ENCODE assay signal across 1 cellular context in the genomic region with DNA sequence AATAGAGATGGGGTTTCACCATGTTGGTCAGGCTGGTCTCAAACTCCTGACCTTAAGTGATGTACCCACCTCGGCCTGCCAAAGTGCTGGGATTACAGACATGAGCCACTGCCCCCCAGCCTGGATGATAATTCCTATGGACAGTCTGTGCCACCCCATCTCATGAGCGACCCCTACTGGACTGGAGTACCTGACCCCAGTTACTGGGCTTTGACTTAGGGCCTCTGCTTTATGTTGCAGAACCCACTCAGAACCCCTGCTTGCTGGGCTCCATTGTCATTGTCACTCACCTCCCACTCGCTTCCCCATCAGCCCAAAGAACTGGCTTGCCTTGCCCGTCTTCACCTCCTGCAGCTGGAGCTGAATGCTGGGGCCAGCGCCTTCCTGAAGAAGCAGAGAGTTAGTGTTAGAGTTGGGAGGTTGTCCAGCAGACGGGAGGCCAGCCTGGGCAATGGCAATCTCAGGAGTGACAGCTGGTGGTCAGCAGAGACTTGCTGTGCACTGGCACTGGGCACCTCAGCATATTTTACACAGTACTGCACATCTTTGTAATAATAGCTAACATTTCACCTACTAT.
TF ChIP-seq lines count a peak whose summit lies in the region.

No MANE protein-coding gene starts in this region.

TF ChIP-seq in GM12878, 131 proteins besides CTCF, POLR2A, EP300 and RAD21:
- TF ChIP-seq FOXK2 (IDR thresholded peaks at IDR 0.05) (no peak), TCF3 (IDR thresholded peaks at IDR 0.05; ENCODE audit: borderline replicate concordance, insufficient read depth, low read depth, low read length) (no peak), SUPT20H (IDR thresholded peaks at IDR 0.05; ENCODE audit: borderline replicate concordance, control insufficient read depth, low read depth, low read length) (no peak), MXI1 (IDR thresholded peaks at IDR 0.05; ENCODE audit: low read depth, low read length) (no peak), JUND (IDR thresholded peaks at IDR 0.05; ENCODE audit: low read depth, low read length) (no peak), ZNF207 (IDR thresholded peaks at IDR 0.05; ENCODE audit: borderline replicate concordance) (no peak), MTA2 (IDR thresholded peaks at IDR 0.05; ENCODE audit: low read depth) (no peak), PAX5 (IDR thresholded peaks at IDR 0.05; ENCODE audit: borderline replicate concordance, low read depth, low read length) (no peak), MTA3 (IDR thresholded peaks at IDR 0.05; ENCODE audit: borderline replicate concordance, low read length) (no peak), STAT3 (IDR thresholded peaks at IDR 0.05; ENCODE audit: low read depth, low read length) (no peak), NFIC (IDR thresholded peaks at IDR 0.05; ENCODE audit: low read depth, low read length) (no peak), RCOR1 (conservative IDR thresholded peaks at IDR 0.05; ENCODE audit: low read depth, low read length) (no peak), ZZZ3 (IDR thresholded peaks at IDR 0.05; ENCODE audit: control insufficient read depth, insufficient read length, low read depth) (no peak), FOS (IDR thresholded peaks at IDR 0.05; ENCODE audit: borderline replicate concordance, extremely low read depth, insufficient read length) (no peak), ZNF24 (IDR thresholded peaks at IDR 0.05) (no peak), IKZF2 (IDR thresholded peaks at IDR 0.05) (no peak), CREM (IDR thresholded peaks at IDR 0.05; ENCODE audit: low read depth) (no peak), YY1 (IDR thresholded peaks at IDR 0.05; ENCODE audit: low read depth, low read length) (no peak)
- TF ChIP-seq, protein P1, sequence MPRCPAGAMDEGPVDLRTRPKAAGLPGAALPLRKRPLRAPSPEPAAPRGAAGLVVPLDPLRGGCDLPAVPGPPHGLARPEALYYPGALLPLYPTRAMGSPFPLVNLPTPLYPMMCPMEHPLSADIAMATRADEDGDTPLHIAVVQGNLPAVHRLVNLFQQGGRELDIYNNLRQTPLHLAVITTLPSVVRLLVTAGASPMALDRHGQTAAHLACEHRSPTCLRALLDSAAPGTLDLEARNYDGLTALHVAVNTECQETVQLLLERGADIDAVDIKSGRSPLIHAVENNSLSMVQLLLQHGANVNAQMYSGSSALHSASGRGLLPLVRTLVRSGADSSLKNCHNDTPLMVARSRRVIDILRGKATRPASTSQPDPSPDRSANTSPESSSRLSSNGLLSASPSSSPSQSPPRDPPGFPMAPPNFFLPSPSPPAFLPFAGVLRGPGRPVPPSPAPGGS (IDR thresholded peaks at IDR 0.05; ENCODE audit: borderline replicate concordance, insufficient read depth, low read depth, low read length, poor library complexity, severe bottlenecking) = no peak
- TF ChIP-seq, protein P2, sequence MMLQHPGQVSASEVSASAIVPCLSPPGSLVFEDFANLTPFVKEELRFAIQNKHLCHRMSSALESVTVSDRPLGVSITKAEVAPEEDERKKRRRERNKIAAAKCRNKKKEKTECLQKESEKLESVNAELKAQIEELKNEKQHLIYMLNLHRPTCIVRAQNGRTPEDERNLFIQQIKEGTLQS (IDR thresholded peaks at IDR 0.05; ENCODE audit: borderline replicate concordance, extremely low read depth, low read depth, low read length) = no peak
TF ChIP-seq in GM12878: peak in this region for 0.
